Comparison of ENCODE assay signal across 23 cellular contexts in genomic region chr3:42157915-42158538, GRCh38.
DNase-seq lines count a peak whose midpoint lies in the region; FAIRE-seq and TF ChIP-seq lines count a peak whose summit lies in the region.
"Had no signal": no experiment of that assay in that cellular context is flagged by ENCODE, and none has a peak within 500 bp of the region (broad histone marks: within the 10 kb centered on the region; RNA-seq: fewer than 3 reads in every experiment).

No MANE protein-coding gene starts in this region.

- no peak for TF ChIP-seq CTCF in GM20000 (IDR thresholded peaks at IDR 0.05; ENCODE audit: extremely low read depth, missing control alignments)
- TF ChIP-seq CTCF in PC-9 (conservative IDR thresholded peaks at IDR 0.05), result no peak

- no peak overlapping the region for H2AFZ ChIP-seq in PC-9

- H3K79me2 ChIP-seq in PC-9 (ENCODE audit: low read depth), result peaks cover 33% of the 10 kb centered on the region

- no peaks in the 10 kb centered on the region for H3K9me3 ChIP-seq in PC-9 (ENCODE audit: insufficient read depth, low read depth)
- H3K9me3 ChIP-seq: sigmoid colon had no signal

- H3K4me2 ChIP-seq in PC-9, result peak overlapping the region; percentile 54

- no TSS peak for BruUV-seq in PC-9 (replicated peaks; lab: Mats Ljungman, UMichigan)

- H3F3A ChIP-seq in PC-9 (ENCODE audit: insufficient read depth, low read depth), result peaks cover 19% of the 10 kb centered on the region

- CTCF ChIA-PET in PC-9 (lab: Charles Lee), result interaction anchor here (0.7 kb wide), 1 partner anchor 39 kb away, joined by 9 read pairs; no protein-coding TSS in a partner anchor

- H3K36me3 ChIP-seq in PC-9 (ENCODE audit: low read depth), result no peaks in the 10 kb centered on the region
- H3K36me3 ChIP-seq: sigmoid colon had no signal

- FAIRE-seq in GM12892 (lab: Jason Lieb, UNC), result peak; percentile 51
- FAIRE-seq: GM19239 had no signal

- intact Hi-C loops in PC-9 (cut with micrococcal nuclease; ENCODE audit: unreplicated experiment), result loop anchor here (2.0 kb wide), 1 partner anchor 29 kb away; no protein-coding TSS in a partner anchor

- POLR2A ChIA-PET in PC-9 (lab: Charles Lee; ENCODE audit: unreplicated experiment), result interaction anchor here (0.9 kb wide), 1 partner anchor 8 kb away, joined by 17 read pairs; no protein-coding TSS in a partner anchor

- peaks cover 45% of the 10 kb centered on the region for H3K4me1 ChIP-seq in PC-9 (replicated peaks; ENCODE audit: insufficient read depth)

- no peak for TF ChIP-seq POLR2A in GM12892 (IDR thresholded peaks at IDR 0.05; ENCODE audit: low read depth, low read length)

- no peaks in the 10 kb centered on the region for H3K9me2 ChIP-seq in PC-9 (ENCODE audit: insufficient read depth)

- no peak for DNase-seq in GM12892 (ENCODE audit: insufficient read length)
- peak; percentile 37 for DNase-seq in GM20000 (ENCODE audit: low spot score)
- DNase-seq in PC-9, result peak in 1 of 2 experiments; percentile 68
- DNase-seq in epithelial cell of prostate (ENCODE audit: low read depth, low spot score), result no peak
- no peak for DNase-seq in NCI-H2107 treated with DMSO at 0.1 percent for 48 hours (lab: John Stamatoyannopoulos, UW; ENCODE audit: unreplicated experiment)
- DNase-seq in NCI-H82 (lab: John Stamatoyannopoulos, UW), result no peak
- no peak for DNase-seq in NCI-H1930 (lab: John Stamatoyannopoulos, UW)
- DNase-seq: activated CD4-positive, alpha-beta T cell treated with anti-CD3 and anti-CD28 coated beads for 1 hour; activated naive CD8-positive, alpha-beta T cell treated with anti-CD3 and anti-CD28 coated beads, Interleukin-2, amount 50 U/mL, for 24 hours; activated T-cell treated with anti-CD3 and anti-CD28 coated beads, Interleukin-2, amount 50 U/mL, for 1 hour; Calu3; cerebellar nuclear complex; H9; midbrain; naive thymus-derived CD4-positive, alpha-beta T cell; NCI-H1048; NCI-H1694 treated with DMSO at 0.1 percent for 48 hours; NCI-H524; NK-92 treated with Interleukin-12 subunit alpha and Interleukin-12 subunit beta, amount 100 ng/mL, for 24 hours; sigmoid colon; stimulated activated CD4-positive, alpha-beta T cell treated with anti-CD3 and anti-CD28 coated beads, Interleukin-4, amount 100 ng/mL, for 4 hours; stimulated activated naive B cell treated with anti-CD40 and anti-IgM and Interleukin-4, amounts not matched to agents 10 μg/mL and 1 μg/mL and 100 μg/mL, for 72 hours had no signal

- H4K20me1 ChIP-seq in PC-9 (ENCODE audit: insufficient read depth), result no peaks in the 10 kb centered on the region

- no peak overlapping the region for H3K4me3 ChIP-seq in PC-9
- H3K4me3 ChIP-seq: sigmoid colon had no signal

- no peaks in the 10 kb centered on the region for H3K27me3 ChIP-seq in PC-9 (ENCODE audit: insufficient read depth, low read depth)
- H3K27me3 ChIP-seq: sigmoid colon had no signal

- H3K27ac ChIP-seq in PC-9 (peak overlapping the region; percentile 59), epithelial cell of prostate (peak overlapping the region; percentile 55)
- H3K27ac ChIP-seq: sigmoid colon had no signal
